In genomic region chr19:12293771-12294307, GRCh38 we compare ENCODE assay signal across 8 cellular contexts. TPM values are rescaled to one million over a fixed set of nuclear protein-coding genes. Genes with fewer than 3 reads are reported as not detected.
DNase-seq lines count a peak whose midpoint lies in the region; ATAC-seq and TF ChIP-seq lines count a peak whose summit lies in the region.

No MANE protein-coding gene starts in this region.

- peak overlapping the region; percentile 79 for H3K9ac ChIP-seq in HUES64 (ENCODE audit: low read depth, low read length)

- POLR2A ChIA-PET in CD8-positive, alpha-beta T cell (lab: Charles Lee) = interaction anchor here (0.7 to 2.0 kb wide), 6 partner anchors 15 to 130 kb away, joined by 3 to 16 read pairs (median 4); partner anchors contain the start of gene ZNF563

- CTCF ChIA-PET in CD8-positive, alpha-beta T cell (lab: Charles Lee) = interaction anchor here (0.6 kb wide), 1 partner anchor 1330 kb away, joined by 3 read pairs; no protein-coding TSS in a partner anchor

- no peaks in the 10 kb centered on the region for H3K36me3 ChIP-seq in CD8-positive, alpha-beta T cell (ENCODE audit: insufficient read depth, low read length)
- H3K36me3 ChIP-seq in HUES64 (ENCODE audit: insufficient read depth, low read length) = peaks cover 4% of the 10 kb centered on the region; the same call in 1 of the 2 replicates
- H3K36me3 ChIP-seq in body of pancreas (replicated peaks in 1 of 2; ENCODE audit: insufficient read depth in 1 of 2, low read depth in 2 of 2) = no peaks in the 10 kb centered on the region

- peak; percentile 22 to 68 (median 53) for DNase-seq in CD8-positive, alpha-beta T cell
- peak; percentile 27 to 38 (median 28) for DNase-seq in T-helper 17 cell
- peak; percentile 87 to 96 (median 95) for DNase-seq in body of pancreas
- DNase-seq in sciatic nerve (ENCODE audit: low spot score) = peak; percentile 72

- WGBS in HUES64 = 2% methylated on average over 20 of the region's 20 CpGs
- 0 to 1% methylated on average over 8 to 20 of the region's 20 CpGs for WGBS in body of pancreas, 2 donors

- H3K27ac Mint-ChIP-seq in CD8-positive, alpha-beta T cell = peak overlapping the region; percentile 98
- peak overlapping the region; percentile 96 for H3K27ac Mint-ChIP-seq in T-helper 17 cell

- TF ChIP-seq POLR2A in body of pancreas (IDR thresholded peaks at IDR 0.05) = peak; percentile 70 to 88 (median 79)

- peak overlapping the region; percentile 75 for H3K27ac ChIP-seq in CD8-positive, alpha-beta T cell (ENCODE audit: low read depth, low read length)
- H3K27ac ChIP-seq in HUES64 (ENCODE audit: low read depth, low read length) (peak overlapping the region; percentile 28; the same call in 1 of the 2 replicates), body of pancreas (peak overlapping the region; percentile 93 to 99 (median 98))

- no peak for TF ChIP-seq CTCF in CD8-positive, alpha-beta T cell (IDR thresholded peaks at IDR 0.05)
- TF ChIP-seq CTCF in body of pancreas (IDR thresholded peaks at IDR 0.05) = no peak

- intact Hi-C loops in CD8-positive, alpha-beta T cell (cut with DNase I, micrococcal nuclease) = loop anchor here (1.0 to 10.0 kb wide), 8 partner anchors 13 to 191 kb away; partner anchors contain the start of genes ZNF563 (in 2 of the 2), ZNF442 (in 1 of the 2), ZNF443 (in 1 of the 2) and ZNF709 (in 1 of the 2)
- intact Hi-C loops in body of pancreas (cut with DNase I) = no loop called here
- intact Hi-C loops in sciatic nerve (cut with DNase I) = no loop called here

- no peaks in the 10 kb centered on the region for H3K9me3 Mint-ChIP-seq in CD8-positive, alpha-beta T cell

- H3K36me3 Mint-ChIP-seq in CD8-positive, alpha-beta T cell = peaks cover 25% of the 10 kb centered on the region
- peaks cover 4% of the 10 kb centered on the region for H3K36me3 Mint-ChIP-seq in T-helper 17 cell (ENCODE audit: low read depth)

- H3K27me3 ChIP-seq in CD8-positive, alpha-beta T cell (ENCODE audit: insufficient read depth, low read length) = no peaks in the 10 kb centered on the region
- H3K27me3 ChIP-seq in HUES64 (ENCODE audit: insufficient read depth, low read length) (no peaks in the 10 kb centered on the region), body of pancreas (no peaks in the 10 kb centered on the region)

- no peaks in the 10 kb centered on the region for H3K9me3 ChIP-seq in CD8-positive, alpha-beta T cell (ENCODE audit: low read length)
- H3K9me3 ChIP-seq in HUES64 (ENCODE audit: insufficient read depth, low read depth, low read length) (no peaks in the 10 kb centered on the region), T-helper 17 cell (ENCODE audit: control insufficient read depth, low read length, poor library complexity, severe bottlenecking) (no peaks in the 10 kb centered on the region), body of pancreas (no peaks in the 10 kb centered on the region)

- peak overlapping the region; percentile 82 for H3K4me3 ChIP-seq in CD8-positive, alpha-beta T cell (ENCODE audit: low read depth, low read length)
- H3K4me3 ChIP-seq in HUES64 (ENCODE audit: low read length) (peak overlapping the region; percentile 86), body of pancreas (peak overlapping the region; percentile 89 to 95), iPS-11a (ENCODE audit: low read depth, low read length) (peak overlapping the region; percentile 87)

- ATAC-seq in CD8-positive, alpha-beta T cell = peak; percentile 11
- ATAC-seq in GM19324 (IDR thresholded peaks at IDR 0.05; ENCODE audit: low FRiP score, unreplicated experiment) = peak; percentile 55
- peak; percentile 21 for ATAC-seq in T-helper 17 cell
- ATAC-seq in body of pancreas = peak; percentile 72
- ATAC-seq in sciatic nerve = peak; percentile 41
- ATAC-seq in GM21717 (IDR thresholded peaks at IDR 0.05; ENCODE audit: unreplicated experiment) = no peak

- H3K4me1 ChIP-seq in CD8-positive, alpha-beta T cell (ENCODE audit: insufficient read depth, low read length) = peaks cover 30% of the 10 kb centered on the region
- H3K4me1 ChIP-seq in HUES64 (ENCODE audit: insufficient read depth, low read length) = peaks cover 8% of the 10 kb centered on the region
- peaks cover 24% of the 10 kb centered on the region for H3K4me1 ChIP-seq in body of pancreas

- H3K4me3 Mint-ChIP-seq in CD8-positive, alpha-beta T cell = peak overlapping the region; percentile 99
- peak overlapping the region; percentile 98 for H3K4me3 Mint-ChIP-seq in T-helper 17 cell

- H3K27me3 Mint-ChIP-seq in CD8-positive, alpha-beta T cell (ENCODE audit: low read depth) = no peaks in the 10 kb centered on the region
- no peaks in the 10 kb centered on the region for H3K27me3 Mint-ChIP-seq in T-helper 17 cell

- peaks cover 49% of the 10 kb centered on the region for H3K4me1 Mint-ChIP-seq in CD8-positive, alpha-beta T cell (ENCODE audit: low read depth)
- peaks cover 37% of the 10 kb centered on the region for H3K4me1 Mint-ChIP-seq in T-helper 17 cell

RNA-seq across cellular contexts. Expression of gene ZNF44, which starts 0.8 kb away (rescaled TPM):
- total RNA-seq in CD8-positive, alpha-beta T cell = 10 to 100 TPM; 21.9 to 22.0 TPM
- 3.6 TPM for polyA plus RNA-seq in HUES64 (2013, experiment 1 of 2)
- 4.2 TPM for polyA plus RNA-seq in HUES64 (2013, experiment 2 of 2)
- total RNA-seq in T-helper 17 cell (10 to 100 TPM; 20.7 to 35.5 TPM), body of pancreas (10 to 100 TPM in 1 of 2 donors, 1 to 10 TPM in 1; 8.8 to 10.5 TPM), sciatic nerve (17.5 TPM)

RNA-seq across cellular contexts. Expression of gene ZNF563, which starts 39.6 kb away (rescaled TPM):
- 1 to 10 TPM; 2.2 to 2.5 TPM for total RNA-seq in CD8-positive, alpha-beta T cell
- 1.6 TPM for polyA plus RNA-seq in HUES64 (2013, experiment 1 of 2)
- 1.4 TPM for polyA plus RNA-seq in HUES64 (2013, experiment 2 of 2)
- total RNA-seq in T-helper 17 cell (1 to 10 TPM; 1.1 to 2.3 TPM), body of pancreas (1 to 10 TPM in 1 of 2 donors, under 1 TPM in 1; 0.99 to 6.0 TPM), sciatic nerve (6.0 TPM)

Comparison
In these comparisons a context has a peak if more than half of its experiments do, and no peak if none do; other contexts are left out.
1. DNase-seq: peak in every context shown above with its lines; median percentile 95 in body of pancreas; 72 in sciatic nerve; 53 in CD8-positive, alpha-beta T cell; 28 in T-helper 17 cell.
2. H3K27ac ChIP-seq: peak in every context shown above with its lines; median percentile 98 in body of pancreas; 75 in CD8-positive, alpha-beta T cell; 28 in HUES64.
3. intact Hi-C loops: an anchor here in CD8-positive, alpha-beta T cell (1.0 to 10.0 kb wide); none called in body of pancreas and sciatic nerve.